ENCODE assay signal across 6 cellular contexts in genomic region chr15:58917613-58918012, GRCh38. TPM values are rescaled to one million over a fixed set of nuclear protein-coding genes. Genes with fewer than 3 reads are reported as not detected.
DNase-seq lines count a peak whose midpoint lies in the region; ATAC-seq and TF ChIP-seq lines count a peak whose summit lies in the region.
"Not testable (repeated sequence)": the region's sequence is repeated elsewhere in the genome, so short reads cannot be mapped to it uniquely, and the experiment has no call there.

No MANE protein-coding gene starts in this region.

- H3K27ac Mint-ChIP-seq in activated T-cell treated with anti-CD3 and anti-CD28 coated beads, Interleukin-2, amount 50 U/mL, for 72 hours, result peak overlapping the region; percentile 9
- H3K27ac Mint-ChIP-seq in stimulated activated effector memory CD8-positive, alpha-beta T cell treated with anti-CD3 and anti-CD28 coated beads, Interleukin-12 subunit alpha, Interleukin-12 subunit beta, amount 100 ng/mL, for 72 hours, result peak overlapping the region; percentile 33

- not testable (repeated sequence) for ATAC-seq in activated T-cell treated with anti-CD3 and anti-CD28 coated beads, Interleukin-2, amount 50 U/mL, for 72 hours (replicated peaks in 1 of 2); stimulated activated effector memory CD8-positive, alpha-beta T cell treated with anti-CD3 and anti-CD28 coated beads, Interleukin-12 subunit alpha, Interleukin-12 subunit beta, amount 100 ng/mL, for 72 hours

- peaks cover 8 to 21% of the 10 kb centered on the region in 2 donors for H3K36me3 Mint-ChIP-seq in activated T-cell treated with anti-CD3 and anti-CD28 coated beads, Interleukin-2, amount 50 U/mL, for 72 hours (ENCODE audit: insufficient read depth in 2 of 2)
- peaks cover 93% of the 10 kb centered on the region for H3K36me3 Mint-ChIP-seq in stimulated activated effector memory CD8-positive, alpha-beta T cell treated with anti-CD3 and anti-CD28 coated beads, Interleukin-12 subunit alpha, Interleukin-12 subunit beta, amount 100 ng/mL, for 72 hours

- H3K4me1 ChIP-seq in neutrophil (ENCODE audit: control insufficient read depth in 1 of 2, insufficient read depth in 1 of 2, low read depth in 1 of 2, low read length in 1 of 2), result not testable (repeated sequence)

- TF ChIP-seq EP300 in Ishikawa (IDR thresholded peaks at IDR 0.05; ENCODE audit: borderline replicate concordance), result not testable (repeated sequence)

- peak; percentile 10 for DNase-seq in Caki2 (ENCODE audit: low read depth)
- not testable (repeated sequence) for DNase-seq in activated T-cell treated with anti-CD3 and anti-CD28 coated beads, Interleukin-2, amount 50 U/mL, for 72 hours; stimulated activated effector memory CD8-positive, alpha-beta T cell treated with anti-CD3 and anti-CD28 coated beads, Interleukin-12 subunit alpha, Interleukin-12 subunit beta, amount 100 ng/mL, for 72 hours (ENCODE audit: low spot score in 2 of 2)
- peak; percentile 43 for DNase-seq in kidney tubule cell (ENCODE audit: low spot score)

- not testable (repeated sequence) for TF ChIP-seq CTCF in neutrophil (IDR thresholded peaks at IDR 0.05)

- not testable (repeated sequence) for H3K9me3 Mint-ChIP-seq in activated T-cell treated with anti-CD3 and anti-CD28 coated beads, Interleukin-2, amount 50 U/mL, for 72 hours; stimulated activated effector memory CD8-positive, alpha-beta T cell treated with anti-CD3 and anti-CD28 coated beads, Interleukin-12 subunit alpha, Interleukin-12 subunit beta, amount 100 ng/mL, for 72 hours

- peaks cover 34% of the 10 kb centered on the region for H3K36me3 ChIP-seq in neutrophil

- H3K9me3 ChIP-seq in neutrophil, result not testable (repeated sequence)

- H3K4me3 Mint-ChIP-seq in activated T-cell treated with anti-CD3 and anti-CD28 coated beads, Interleukin-2, amount 50 U/mL, for 72 hours; stimulated activated effector memory CD8-positive, alpha-beta T cell treated with anti-CD3 and anti-CD28 coated beads, Interleukin-12 subunit alpha, Interleukin-12 subunit beta, amount 100 ng/mL, for 72 hours: not testable (repeated sequence)

- not testable (repeated sequence) for H3K27me3 Mint-ChIP-seq in activated T-cell treated with anti-CD3 and anti-CD28 coated beads, Interleukin-2, amount 50 U/mL, for 72 hours (ENCODE audit: low read depth)

- H3K4me1 Mint-ChIP-seq in activated T-cell treated with anti-CD3 and anti-CD28 coated beads, Interleukin-2, amount 50 U/mL, for 72 hours (ENCODE audit: low read depth), result peaks cover 14% of the 10 kb centered on the region
- H3K4me1 Mint-ChIP-seq in stimulated activated effector memory CD8-positive, alpha-beta T cell treated with anti-CD3 and anti-CD28 coated beads, Interleukin-12 subunit alpha, Interleukin-12 subunit beta, amount 100 ng/mL, for 72 hours, result peaks cover 13% of the 10 kb centered on the region

- H3K27me3 ChIP-seq in neutrophil, result not testable (repeated sequence)

- not testable (repeated sequence) for TF ChIP-seq RAD21 in Ishikawa (IDR thresholded peaks at IDR 0.05; ENCODE audit: low read depth)

- in situ Hi-C loops in Caki2 (cut with HindIII; ENCODE audit: low pct_unique_long_range_greater_than_20kb, low sequenced_read_pairs), result not testable (repeated sequence)

- H3K27ac ChIP-seq in neutrophil, result peak overlapping the region; percentile 13

- not testable (repeated sequence) for H3K4me3 ChIP-seq in neutrophil (ENCODE audit: low read depth in 1 of 2, low read length in 1 of 2)

TF ChIP-seq in Ishikawa, 13 proteins besides CTCF, POLR2A, EP300 and RAD21:
- TF ChIP-seq CEBPB (IDR thresholded peaks at IDR 0.05), result peak; percentile 81
- peak; percentile 55 for TF ChIP-seq TEAD4 (IDR thresholded peaks at IDR 0.05)
TF ChIP-seq in Ishikawa: peak in this region for 2; not testable (repeated sequence) for 11.

RNA-seq across cellular contexts. Expression of gene SLTM, which starts 15.9 kb away (rescaled TPM):
- total RNA-seq in Caki2 (2014; rRNA removed; shearing (Covaris generic); ENCODE audit: low replicate concordance), result 40.8 and 46.0 TPM in 2 replicates
- total RNA-seq in activated T-cell treated with anti-CD3 and anti-CD28 coated beads, Interleukin-2, amount 50 U/mL, for 72 hours, result 100 to 1,000 TPM; 114 to 115 TPM
